Comparison of ENCODE assay signal across 18 cellular contexts in the genomic region with DNA sequence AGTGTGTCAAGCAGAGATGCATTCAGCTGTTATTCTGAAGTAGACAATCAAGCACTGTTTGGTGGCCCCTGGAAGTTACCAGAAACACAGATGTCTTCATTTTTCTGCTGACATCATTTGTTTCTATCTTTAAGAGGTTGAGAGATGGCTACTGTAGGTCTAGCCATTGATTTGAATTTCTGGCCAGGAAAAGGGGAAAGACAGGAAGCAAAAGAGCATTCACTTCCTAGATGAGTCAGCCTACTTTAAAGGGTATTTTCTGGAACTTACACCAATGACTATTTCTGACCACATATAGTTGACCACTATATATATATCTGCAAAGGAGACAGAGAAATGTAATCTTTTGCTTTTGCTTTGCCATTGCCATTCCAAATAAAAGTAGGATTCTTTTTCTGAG.
DNase-seq lines count a peak whose midpoint lies in the region; ATAC-seq and TF ChIP-seq lines count a peak whose summit lies in the region.
"Had no signal": no experiment of that assay in that cellular context is flagged by ENCODE, and none has a peak within 500 bp of the region (broad histone marks: within the 10 kb centered on the region; RNA-seq: fewer than 3 reads in every experiment).

No MANE protein-coding gene starts in this region.

- H4K20me1 ChIP-seq in OCI-LY7 (ENCODE audit: insufficient read depth, low read length): no peaks in the 10 kb centered on the region

- H3K9me2 ChIP-seq in OCI-LY7 (ENCODE audit: insufficient read depth, low read length): no peaks in the 10 kb centered on the region

- no peaks in the 10 kb centered on the region for H3K79me2 ChIP-seq in OCI-LY7 (ENCODE audit: insufficient read depth, low read depth, low read length)

- H2AFZ ChIP-seq in OCI-LY7 (ENCODE audit: low read length): no peak overlapping the region

- DNase-seq in DMS53 (lab: John Stamatoyannopoulos, UW) (peak; percentile 2), DMS53 treated with DMSO at 0.1 percent for 48 hours (lab: John Stamatoyannopoulos, UW; ENCODE audit: unreplicated experiment) (no peak), HT1080 (ENCODE audit: low read depth) (peak; percentile 80), Right ventricle myocardium superior (no peak), OCI-LY7 (ENCODE audit: low spot score) (no peak)
- DNase-seq: CD4-positive, CD25-positive, alpha-beta regulatory T cell; CD8-positive, alpha-beta T cell; DMS 273 treated with DMSO at 0.1 percent for 48 hours; DND-41; GDM1; GOT3; HFFc6 had no signal

- H3K4me1 ChIP-seq in mesodermal cell (ENCODE audit: control insufficient read depth, insufficient read depth, low read length, poor library complexity, severe bottlenecking) (peaks cover 3% of the 10 kb centered on the region), OCI-LY7 (ENCODE audit: insufficient read depth, low read length, poor library complexity, severe bottlenecking) (no peaks in the 10 kb centered on the region)
- H3K4me1 ChIP-seq: A549, HAP-1 had no signal

- H3K4me3 ChIP-seq in mesodermal cell (ENCODE audit: extremely low read depth, insufficient read depth, low read length, poor library complexity, severe bottlenecking) (no peak overlapping the region), OCI-LY7 (ENCODE audit: low read depth, low read length, poor library complexity, severe bottlenecking) (no peak overlapping the region)
- H3K4me3 ChIP-seq: A549, GM12878, HAP-1 had no signal

- CTCF ChIA-PET in OCI-LY7 (lab: Charles Lee; ENCODE audit: unreplicated experiment): no interaction called here

- POLR2A ChIA-PET in OCI-LY7 (lab: Charles Lee): no interaction called here

- TF ChIP-seq CTCF in OCI-LY7 (conservative IDR thresholded peaks at IDR 0.05; ENCODE audit: low read length): no peak

- intact Hi-C loops in Right ventricle myocardium superior (cut with DNase I) (no loop called here), OCI-LY7 (cut with micrococcal nuclease; ENCODE audit: unreplicated experiment) (no loop called here)

- H3K4me2 ChIP-seq in OCI-LY7 (ENCODE audit: low read length): no peak overlapping the region
- H3K4me2 ChIP-seq: A549 had no signal

- no peaks in the 10 kb centered on the region for H3K36me3 ChIP-seq in mesodermal cell (ENCODE audit: control insufficient read depth, insufficient read depth, low read length)
- no peaks in the 10 kb centered on the region for H3K36me3 ChIP-seq in OCI-LY7 (ENCODE audit: insufficient read depth, low read length)
- H3K36me3 ChIP-seq: HAP-1 had no signal

- H3K27ac ChIP-seq in mesodermal cell (ENCODE audit: low read depth, low read length, severe bottlenecking) (peak overlapping the region; percentile 8), OCI-LY7 (ENCODE audit: low read depth, low read length, poor library complexity, severe bottlenecking) (no peak overlapping the region)
- H3K27ac ChIP-seq: 22Rv1, A549, C4-2B had no signal

- no TSS peak for BruUV-seq in OCI-LY7 (replicated peaks; lab: Mats Ljungman, UMichigan)

- no peak for ATAC-seq in Right ventricle myocardium superior (ENCODE audit: poor library complexity)
- ATAC-seq: A549; CD8-positive, alpha-beta T cell; GM12878 had no signal

- H3K9me3 ChIP-seq in mesodermal cell (ENCODE audit: control insufficient read depth, low read length) (no peaks in the 10 kb centered on the region), OCI-LY7 (ENCODE audit: low read length) (no peaks in the 10 kb centered on the region)
- H3K9me3 ChIP-seq: HAP-1 had no signal

Comparison
In these comparisons a context has a peak if more than half of its experiments do, and no peak if none do; other contexts are left out.
1. DNase-seq: peak in DMS53 (single experiment) and HT1080 (single experiment); none in DMS53 treated with DMSO at 0.1 percent for 48 hours (single experiment), Right ventricle myocardium superior (single experiment) and OCI-LY7 (single experiment).